Comparison of ENCODE assay signal across 13 cellular contexts in genomic region chr15:61155741-61156700, GRCh38.
A peak's percentile ranks its signal among the peaks of the same experiment; 100 is the strongest.
DNase-seq lines count a peak whose midpoint lies in the region; ATAC-seq, FAIRE-seq and TF ChIP-seq lines count a peak whose summit lies in the region.
"Had no signal": no experiment of that assay in that cellular context is flagged by ENCODE, and none has a peak within 500 bp of the region (broad histone marks: within the 10 kb centered on the region; RNA-seq: fewer than 3 reads in every experiment).

No MANE protein-coding gene starts in this region.

- H3K4me1 ChIP-seq in A673 (ENCODE audit: insufficient read depth, low read length, poor library complexity, severe bottlenecking) (peaks cover 43% of the 10 kb centered on the region), muscle layer of duodenum (ENCODE audit: control insufficient read depth in 1 of 2, insufficient read depth in 2 of 2, low read length in 2 of 2) (no peaks in the 10 kb centered on the region)

- DNase-seq in A673 (ENCODE audit: low spot score) (peak; percentile 92), NCI-H69 (lab: John Stamatoyannopoulos, UW) (peak; percentile 59), fibroblast of peridontal ligament (ENCODE audit: extremely low read depth) (peak; percentile 28), SIG-M5 treated with dmso at 0.1 percent for 504 hours (lab: John Stamatoyannopoulos, UW; ENCODE audit: unreplicated experiment) (no peak), NCI-H2029 treated with DMSO at 0.1 percent for 48 hours (lab: John Stamatoyannopoulos, UW) (no peak), RCC 7860 (ENCODE audit: low spot score) (no peak)
- DNase-seq: kidney, NCI-H187, right lobe of liver had no signal

- H3K9me3 ChIP-seq in A673 (ENCODE audit: low read depth, low read length, poor library complexity, severe bottlenecking) = no peaks in the 10 kb centered on the region
- no peaks in the 10 kb centered on the region for H3K9me3 ChIP-seq in muscle layer of duodenum (ENCODE audit: control insufficient read depth in 1 of 2, low read length in 2 of 2)
- H3K9me3 ChIP-seq: BLaER1 treated with 17β-estradiol and CSF1 and Interleukin-3, amounts not matched to agents 10 nM and 100 nM; right lobe of liver had no signal

- H3K27me3 ChIP-seq in A673 (replicated peaks; ENCODE audit: insufficient read depth, low read depth, low read length, poor library complexity) = no peaks in the 10 kb centered on the region
- no peaks in the 10 kb centered on the region for H3K27me3 ChIP-seq in muscle layer of duodenum (ENCODE audit: low read depth, low read length)
- H3K27me3 ChIP-seq: BLaER1 treated with 17β-estradiol and CSF1 and Interleukin-3, amounts not matched to agents 10 nM and 100 nM; right lobe of liver had no signal

- H3K27ac ChIP-seq in A673 (ENCODE audit: low read depth, low read length, poor library complexity, severe bottlenecking) (peak overlapping the region; percentile 70), muscle layer of duodenum (ENCODE audit: low read length) (peak overlapping the region; percentile 39)
- H3K27ac ChIP-seq: BLaER1 treated with 17β-estradiol and CSF1 and Interleukin-3, amounts not matched to agents 10 nM and 100 nM; right lobe of liver had no signal

- 0 out of 2 replicates have a peak, but pooled peaks have one; percentile 21 for TF ChIP-seq CTCF in A673 (conservative IDR thresholded peaks at IDR 0.05; ENCODE audit: low read depth, low read length)

- FAIRE-seq in RCC 7860 (lab: Jason Lieb, UNC) = no peak
- FAIRE-seq: GM12891, kidney had no signal

- H3K36me3 ChIP-seq in A673 (ENCODE audit: insufficient read depth, low read length, poor library complexity, severe bottlenecking) (no peaks in the 10 kb centered on the region), muscle layer of duodenum (ENCODE audit: control insufficient read depth in 1 of 2, insufficient read depth in 2 of 2, low read length in 2 of 2) (no peaks in the 10 kb centered on the region)
- H3K36me3 ChIP-seq: BLaER1 treated with 17β-estradiol and CSF1 and Interleukin-3, amounts not matched to agents 10 nM and 100 nM; right lobe of liver had no signal

- CTCF ChIA-PET in A673 (lab: Charles Lee) = interaction anchor here (0.6 to 1.0 kb wide), 2 partner anchors 13 to 680 kb away, joined by 4 to 8 read pairs; no protein-coding TSS in a partner anchor

- no peak for ATAC-seq in GM21737 (IDR thresholded peaks at IDR 0.05; ENCODE audit: unreplicated experiment)
- ATAC-seq: right lobe of liver had no signal

- POLR2A ChIA-PET in A673 (lab: Charles Lee; ENCODE audit: low non-redundant PET) = interaction anchor here (0.6 kb wide), 1 partner anchor 498 kb away, joined by 3 read pairs; no protein-coding TSS in a partner anchor

- H3K4me3 ChIP-seq in A673 (ENCODE audit: low read depth, low read length, poor library complexity, severe bottlenecking) = no peak overlapping the region
- no peak overlapping the region for H3K4me3 ChIP-seq in muscle layer of duodenum (ENCODE audit: low read depth in 1 of 2, low read length in 2 of 2)
- H3K4me3 ChIP-seq: BLaER1 treated with 17β-estradiol and CSF1 and Interleukin-3, amounts not matched to agents 10 nM and 100 nM; right lobe of liver had no signal

- BruUV-seq in A673 (replicated peaks; lab: Mats Ljungman, UMichigan) = no TSS peak

- intact Hi-C loops in A673 (cut with micrococcal nuclease; ENCODE audit: unreplicated experiment) = no loop called here

Comparison
In these comparisons a context has a peak if more than half of its experiments do, and no peak if none do; other contexts are left out.
1. DNase-seq: peak in A673 (single experiment), NCI-H69 (single experiment) and fibroblast of peridontal ligament (single experiment); none in SIG-M5 treated with dmso at 0.1 percent for 504 hours (single experiment), NCI-H2029 treated with DMSO at 0.1 percent for 48 hours (single experiment) and RCC 7860 (single experiment).